ENCODE assay signal across 19 cellular contexts in genomic region chrY:17339028-17339427, GRCh38.
"Had no signal": no experiment of that assay in that cellular context is flagged by ENCODE, and none has a peak within 500 bp of the region (broad histone marks: within the 10 kb centered on the region; RNA-seq: fewer than 3 reads in every experiment).

No MANE protein-coding gene starts in this region.

- H3K4me3 ChIP-seq: adrenal gland, breast epithelium, left ventricle myocardium inferior, tibial nerve, uterus had no signal

- H3K36me3 Mint-ChIP-seq: activated naive CD4-positive, alpha-beta T cell treated with anti-CD3 and anti-CD28 coated beads, Interleukin-2, amount 50 U/mL, for 72 hours had no signal

- DNase-seq: activated gamma-delta T cell treated with Interleukin-2 at 50 U/mL for 16 hours; activated T-cell treated with anti-CD3 and anti-CD28 coated beads for 4 hours; effector CD4-positive, alpha-beta T cell; glutamatergic neuron; hypothalamus; left ventricle myocardium inferior; mammary epithelial cell; occipital lobe; retina; stimulated activated naive CD8-positive, alpha-beta T cell treated with anti-CD3 and anti-CD28 coated beads, Interleukin-15, Interleukin-2, amounts not matched to agents 100 U/mL and 50 U/mL, for 24 hours; substantia nigra; uterus had no signal

- H3K27ac Mint-ChIP-seq: activated naive CD4-positive, alpha-beta T cell treated with anti-CD3 and anti-CD28 coated beads, Interleukin-2, amount 50 U/mL, for 72 hours; activated T-helper 1 cell treated with anti-CD3 and anti-CD28 coated beads, Interleukin-12 subunit alpha, Interleukin-12 subunit beta, Interleukin-2, Interleukin-4 antibody, amounts not matched to agents 30 ng/mL and 10 ng/mL and 1 ng/mL, durations not matched to agents 14 hours and 24 hours and 36 hours; T-helper 2 cell treated with Interferon-gamma antibody and Interleukin-4, amounts not matched to agents 5 μg/mL and 100 μg/mL, for 36 hours had no signal

- H3K4me3 Mint-ChIP-seq: activated T-helper 1 cell treated with anti-CD3 and anti-CD28 coated beads, Interleukin-12 subunit alpha, Interleukin-12 subunit beta, Interleukin-2, Interleukin-4 antibody, amounts not matched to agents 30 ng/mL and 10 ng/mL and 1 ng/mL, durations not matched to agents 14 hours and 24 hours and 36 hours; T-helper 2 cell treated with Interferon-gamma antibody and Interleukin-4, amounts not matched to agents 5 μg/mL and 100 μg/mL, for 36 hours had no signal

- H3K27ac ChIP-seq: adrenal gland, breast epithelium, left ventricle myocardium inferior, tibial nerve, uterus had no signal

- H3K9me3 ChIP-seq: adrenal gland, breast epithelium, left ventricle myocardium inferior, tibial nerve, uterus had no signal

- H3K4me1 ChIP-seq: adrenal gland, breast epithelium, left ventricle myocardium inferior, tibial nerve, uterus had no signal

- H3K36me3 ChIP-seq: adrenal gland, breast epithelium, left ventricle myocardium inferior, tibial nerve, uterus had no signal

- H3K27me3 ChIP-seq: adrenal gland, breast epithelium, tibial nerve, uterus had no signal

- ATAC-seq: activated CD4-positive, CD25-positive, alpha-beta regulatory T cell treated with anti-CD3 and anti-CD28 coated beads, Interleukin-2, amount 50 U/mL, for 24 hours; activated naive CD4-positive, alpha-beta T cell treated with anti-CD3 and anti-CD28 coated beads, Interleukin-2, amount 50 U/mL, for 72 hours; stimulated activated naive CD8-positive, alpha-beta T cell treated with anti-CD3 and anti-CD28 coated beads, Interleukin-15, Interleukin-2, amounts not matched to agents 100 U/mL and 50 U/mL, for 24 hours had no signal
